In the genomic region with DNA sequence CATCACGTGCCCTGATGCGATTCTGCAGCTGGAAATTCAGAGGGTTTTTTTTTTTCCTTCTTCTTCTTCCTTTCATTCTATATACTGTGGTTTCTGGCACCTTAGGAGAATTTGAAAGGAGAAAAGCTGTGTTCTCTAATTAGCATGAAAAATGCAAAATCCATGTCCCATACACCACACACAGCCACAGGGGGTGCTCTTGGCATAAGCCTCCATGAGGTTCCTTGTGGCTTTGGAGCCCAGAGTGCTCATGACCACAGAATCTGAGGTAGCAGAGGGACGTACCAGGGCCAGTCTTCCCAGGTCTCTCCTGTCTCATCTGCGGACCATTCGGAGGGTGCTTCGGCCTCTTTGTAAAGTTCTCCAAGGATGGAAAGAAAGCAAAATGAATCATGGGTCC, we compare ENCODE assay signal across 14 cellular contexts.
A peak's percentile ranks its signal among the peaks of the same experiment; 100 is the strongest.
DNase-seq lines count a peak whose midpoint lies in the region; ATAC-seq and TF ChIP-seq lines count a peak whose summit lies in the region.
"Had no signal": no experiment of that assay in that cellular context is flagged by ENCODE, and none has a peak within 500 bp of the region (broad histone marks: within the 10 kb centered on the region; RNA-seq: fewer than 3 reads in every experiment).

No MANE protein-coding gene starts in this region.

- H3K27me3 ChIP-seq in Loucy (ENCODE audit: insufficient read depth, low read length, poor library complexity, severe bottlenecking), result no peaks in the 10 kb centered on the region
- H3K27me3 ChIP-seq in neural progenitor cell, result peaks cover 15% of the 10 kb centered on the region

- no peak overlapping the region for H3K4me2 ChIP-seq in Loucy (ENCODE audit: low read depth, low read length, poor library complexity, severe bottlenecking)
- no peak overlapping the region for H3K4me2 ChIP-seq in neural progenitor cell

- no peaks in the 10 kb centered on the region for H3K4me1 ChIP-seq in Loucy (ENCODE audit: insufficient read depth, low read length, poor library complexity, severe bottlenecking)
- H3K4me1 ChIP-seq in neural progenitor cell, result no peaks in the 10 kb centered on the region

- H3K36me3 ChIP-seq in Loucy (ENCODE audit: insufficient read depth, low read length), result no peaks in the 10 kb centered on the region
- H3K36me3 ChIP-seq in neural progenitor cell, result no peaks in the 10 kb centered on the region

- no peak overlapping the region for H3K4me3 ChIP-seq in Loucy (ENCODE audit: low read length, poor library complexity, severe bottlenecking)
- no peak overlapping the region for H3K4me3 ChIP-seq in cardiac fibroblast (replicated peaks in 1 of 2; ENCODE audit: low read depth in 2 of 2, low read length in 2 of 2)
- no peak overlapping the region for H3K4me3 ChIP-seq in neural progenitor cell
- H3K4me3 ChIP-seq: coronary artery had no signal

- H4K20me1 ChIP-seq in Loucy (ENCODE audit: insufficient read depth, low read length, poor library complexity, severe bottlenecking) (no peaks in the 10 kb centered on the region), neural progenitor cell (ENCODE audit: low read depth) (no peaks in the 10 kb centered on the region)

- no peak overlapping the region for H3K4me3 Mint-ChIP-seq in neural progenitor cell
- H3K4me3 Mint-ChIP-seq: activated naive CD8-positive, alpha-beta T cell treated with anti-CD3 and anti-CD28 coated beads for 36 hours had no signal

- H3K9me3 Mint-ChIP-seq in neural progenitor cell, result no peaks in the 10 kb centered on the region
- H3K9me3 Mint-ChIP-seq: activated naive CD8-positive, alpha-beta T cell treated with anti-CD3 and anti-CD28 coated beads for 36 hours had no signal

- H3K79me2 ChIP-seq in Loucy (ENCODE audit: insufficient read depth, low read length), result no peaks in the 10 kb centered on the region
- H3K79me2 ChIP-seq in neural progenitor cell (ENCODE audit: low read depth), result no peaks in the 10 kb centered on the region

- H3K9me2 ChIP-seq in Loucy (replicated peaks; ENCODE audit: low read depth, low read length), result no peaks in the 10 kb centered on the region

- no peaks in the 10 kb centered on the region for H3K36me3 Mint-ChIP-seq in neural progenitor cell
- H3K36me3 Mint-ChIP-seq: activated naive CD8-positive, alpha-beta T cell treated with anti-CD3 and anti-CD28 coated beads for 36 hours had no signal

- peak; percentile 23 to 75 for DNase-seq in NCI-H526 (lab: John Stamatoyannopoulos, UW)
- DNase-seq in NCI-H526 treated with DMSO at 0.1 percent for 48 hours (lab: John Stamatoyannopoulos, UW), result no peak
- DNase-seq in cardiac fibroblast (ENCODE audit: low read depth in 2 of 2), result no peak
- DNase-seq in neural progenitor cell (ENCODE audit: low spot score), result no peak
- DNase-seq in middle frontal gyrus (ENCODE audit: extremely low spot score, low spot score), result no peak
- DNase-seq: activated naive CD8-positive, alpha-beta T cell treated with anti-CD3 and anti-CD28 coated beads for 36 hours; kidney glomerular epithelial cell; NCI-H1436 treated with DMSO at 0.1 percent for 48 hours; stimulated activated CD4-positive, alpha-beta T cell treated with anti-CD3 and anti-CD28 coated beads, Interleukin-12 subunit alpha, Interleukin-12 subunit beta, amount 100 ng/mL, for 4 hours; stimulated activated CD8-positive, alpha-beta memory T cell treated with anti-CD3 and anti-CD28 coated beads, Interleukin-4, amount 100 ng/mL, for 48 hours had no signal

- peaks cover 6% of the 10 kb centered on the region for H3K4me1 Mint-ChIP-seq in neural progenitor cell
- H3K4me1 Mint-ChIP-seq: activated naive CD8-positive, alpha-beta T cell treated with anti-CD3 and anti-CD28 coated beads for 36 hours had no signal

- no peaks in the 10 kb centered on the region for H3K9me3 ChIP-seq in Loucy (ENCODE audit: insufficient read depth, low read depth, low read length)
- no peaks in the 10 kb centered on the region for H3K9me3 ChIP-seq in neural progenitor cell (ENCODE audit: low read depth)

- ATAC-seq in HG03196 (IDR thresholded peaks at IDR 0.05; ENCODE audit: unreplicated experiment) (no peak), HG02885 (IDR thresholded peaks at IDR 0.05; ENCODE audit: poor library complexity, unreplicated experiment) (no peak)

- H3F3A ChIP-seq in Loucy (ENCODE audit: low read depth) (no peaks in the 10 kb centered on the region), neural progenitor cell (ENCODE audit: low read depth) (no peaks in the 10 kb centered on the region)

- H3K27ac ChIP-seq in neural progenitor cell, result no peak overlapping the region
- H3K27ac ChIP-seq: coronary artery had no signal

- H3K9ac ChIP-seq in Loucy (ENCODE audit: low read depth, low read length, poor library complexity, severe bottlenecking) (no peak overlapping the region), neural progenitor cell (no peak overlapping the region)

- H3K27ac Mint-ChIP-seq in neural progenitor cell, result no peak overlapping the region
- H3K27ac Mint-ChIP-seq: activated naive CD8-positive, alpha-beta T cell treated with anti-CD3 and anti-CD28 coated beads for 36 hours had no signal

- TF ChIP-seq CTCF in Loucy (conservative IDR thresholded peaks at IDR 0.05; ENCODE audit: low read length) (peak; percentile 29; the same call in 1 of the 2 replicates), cardiac fibroblast (IDR thresholded peaks at IDR 0.05; ENCODE audit: low read depth, low read length) (peak; percentile 4), neural progenitor cell (IDR thresholded peaks at IDR 0.05) (peak; percentile 23)

- H3K27me3 Mint-ChIP-seq in neural progenitor cell (ENCODE audit: insufficient read depth, low read depth), result peaks cover 6% of the 10 kb centered on the region

- H2AFZ ChIP-seq in Loucy (ENCODE audit: low read length), result no peak overlapping the region
- no peak overlapping the region for H2AFZ ChIP-seq in neural progenitor cell (replicated peaks)

Comparison
In these comparisons a context has a peak if more than half of its experiments do, and no peak if none do; other contexts are left out.
1. DNase-seq: peak in NCI-H526 (2 of 2); none in NCI-H526 treated with DMSO at 0.1 percent for 48 hours (single experiment), cardiac fibroblast (0 of 2), neural progenitor cell (single experiment) and middle frontal gyrus (single experiment).
2. Peak in every context shown above with its lines, with median percentiles within 50 percentile points of each other: CTCF ChIP-seq.